ENCODE assay signal across 8 cellular contexts in the genomic region with DNA sequence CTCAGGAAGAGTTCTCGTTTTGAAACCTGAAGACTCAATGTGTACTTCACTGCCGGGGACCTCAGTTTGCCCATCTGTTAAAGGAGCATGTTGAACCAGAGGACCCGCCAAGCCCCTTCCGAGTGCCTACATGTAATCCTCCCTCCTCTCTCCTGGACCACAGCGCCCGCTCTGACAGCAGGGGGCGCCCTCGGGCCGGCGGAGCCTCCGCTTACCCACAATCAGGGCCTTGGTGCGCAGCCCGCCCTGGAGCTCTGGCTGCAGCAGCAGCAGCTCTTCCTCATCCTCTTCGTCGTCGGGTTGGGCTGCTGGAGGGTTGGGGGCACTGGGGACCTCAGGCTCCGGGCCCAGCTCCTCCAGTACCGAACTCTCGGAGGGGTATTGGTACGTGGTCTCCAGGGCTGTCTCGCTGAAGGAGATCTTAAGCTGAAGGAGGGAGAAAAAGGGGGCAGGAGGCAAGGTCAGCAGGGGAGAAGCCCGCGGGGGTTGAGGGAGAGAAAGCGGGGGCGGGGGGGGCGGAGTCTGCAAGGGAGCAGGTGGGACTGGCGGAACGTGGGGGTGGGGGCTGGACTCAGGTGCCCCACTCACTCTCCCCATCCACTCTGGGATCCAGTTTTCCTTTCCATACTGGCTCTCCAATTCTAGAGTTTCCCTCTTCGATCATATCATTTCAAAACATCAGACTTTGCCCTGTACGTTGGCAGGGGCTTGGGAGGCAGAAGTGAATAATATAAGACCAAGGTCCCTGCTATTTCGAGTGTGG. TPM values are rescaled to one million over a fixed set of nuclear protein-coding genes. Genes with fewer than 3 reads are reported as not detected.
DNase-seq lines count a peak whose midpoint lies in the region; ATAC-seq and TF ChIP-seq lines count a peak whose summit lies in the region.

No MANE protein-coding gene starts in this region.

- TF ChIP-seq CTCF in epithelial cell of esophagus (IDR thresholded peaks at IDR 0.05; ENCODE audit: insufficient read depth, low read depth, low read length, missing control alignments) = peak; percentile 93
- TF ChIP-seq CTCF in mucosa of descending colon (IDR thresholded peaks at IDR 0.05) = peak; percentile 93

- H3K9me3 ChIP-seq in NT2/D1 (ENCODE audit: insufficient read depth, low read length) (no peaks in the 10 kb centered on the region), mucosa of descending colon (no peaks in the 10 kb centered on the region)

- DNase-seq in ELF-1 (ENCODE audit: low read depth, low spot score) (peak; percentile 96), NT2/D1 (ENCODE audit: low read depth, low spot score) (no peak), activated T-cell treated with anti-CD3 and anti-CD28 coated beads for 1 hour (ENCODE audit: low read depth) (peak; percentile 93), epithelial cell of esophagus (ENCODE audit: low read depth) (peak; percentile 82), mucosa of descending colon (peak; percentile 88 to 93 (median 93))
- DNase-seq in stimulated activated CD8-positive, alpha-beta memory T cell treated with anti-CD3 and anti-CD28 coated beads, Interleukin-4, amount 100 ng/mL, for 1 hour (ENCODE audit: low read depth in 2 of 2, low spot score in 1 of 2) = peak; percentile 86 to 88

- H3K4me1 ChIP-seq in NT2/D1 (ENCODE audit: insufficient read depth, insufficient read length) (peaks cover 10% of the 10 kb centered on the region), mucosa of descending colon (ENCODE audit: low read depth) (peaks cover 17% of the 10 kb centered on the region)

- H3K36me3 ChIP-seq in NT2/D1 (ENCODE audit: insufficient read depth, insufficient read length, low read length) (peaks cover 44% of the 10 kb centered on the region), mucosa of descending colon (ENCODE audit: low read depth) (no peaks in the 10 kb centered on the region)

- intact Hi-C loops in mucosa of descending colon (cut with DNase I, micrococcal nuclease) = loop anchor here in 1 of 2 donors (2.0 kb wide), 1 partner anchor 44 kb away; no protein-coding TSS in a partner anchor

- no peak overlapping the region for H3K4me3 ChIP-seq in NT2/D1 (ENCODE audit: insufficient read length, low read depth)
- H3K4me3 ChIP-seq in epithelial cell of esophagus (ENCODE audit: low read length) = no peak overlapping the region
- no peak overlapping the region for H3K4me3 ChIP-seq in mucosa of descending colon

- peak overlapping the region; percentile 36 for H3K9ac ChIP-seq in NT2/D1 (ENCODE audit: insufficient read length, low read depth)

- no peaks in the 10 kb centered on the region for H3K27me3 ChIP-seq in NT2/D1 (ENCODE audit: insufficient read depth, insufficient read length)

- peak; percentile 39 for ATAC-seq in HG03442 (IDR thresholded peaks at IDR 0.05; ENCODE audit: unreplicated experiment)
- peak; percentile 87 for ATAC-seq in mucosa of descending colon
- ATAC-seq in GM19467 (IDR thresholded peaks at IDR 0.05; ENCODE audit: unreplicated experiment) = no peak

RNA-seq across cellular contexts. Expression of a gene that starts 6.3 kb away (rescaled TPM):
- 10 to 100 TPM; 31.0 to 36.2 (median 36.0) TPM for total RNA-seq in mucosa of descending colon

RNA-seq across cellular contexts. Expression of a gene that starts 7.3 kb away (rescaled TPM):
- 10 to 100 TPM in 2 of 3 donors, 1 to 10 TPM in 1; 8.6 to 55.1 (median 22.1) TPM for total RNA-seq in mucosa of descending colon

RNA-seq across cellular contexts. Expression of a gene that starts 11.6 kb away (rescaled TPM):
- total RNA-seq in mucosa of descending colon = 10 to 100 TPM in 1 of 3 donors, 1 to 10 TPM in 2; 4.3 to 10.2 (median 6.1) TPM

RNA-seq across cellular contexts. Expression of a gene that starts 32.2 kb away (rescaled TPM):
- total RNA-seq in mucosa of descending colon = 10 to 100 TPM; 46.5 to 88.8 (median 61.8) TPM

RNA-seq across cellular contexts. Expression of a gene that starts 37.9 kb away (rescaled TPM):
- 10 to 100 TPM; 15.2 to 34.3 (median 29.5) TPM for total RNA-seq in mucosa of descending colon
